ENCODE assay signal across 15 cellular contexts in genomic region chr18:80180778-80181564, GRCh38.
"Had no signal": no experiment of that assay in that cellular context is flagged by ENCODE, and none has a peak within 500 bp of the region (broad histone marks: within the 10 kb centered on the region; RNA-seq: fewer than 3 reads in every experiment).

No MANE protein-coding gene starts in this region.

- H3K27ac Mint-ChIP-seq: activated B cell treated with CpG ODN at 0.5 μM for 24 hours; activated CD4-positive, alpha-beta memory T cell treated with anti-CD3 and anti-CD28 coated beads for 36 hours; activated naive CD8-positive, alpha-beta T cell treated with anti-CD3 and anti-CD28 coated beads for 36 hours; immature natural killer cell; natural killer cell; stimulated activated effector memory CD8-positive, alpha-beta T cell treated with anti-CD3 and anti-CD28 coated beads, Interleukin-12 subunit alpha, Interleukin-12 subunit beta, amount 100 ng/mL, for 72 hours had no signal

- H3K36me3 ChIP-seq: neutrophil had no signal

- H3K4me3 ChIP-seq: coronary artery had no signal

- H3K4me3 Mint-ChIP-seq: activated B cell treated with CpG ODN at 0.5 μM for 24 hours; activated CD4-positive, alpha-beta memory T cell treated with anti-CD3 and anti-CD28 coated beads for 36 hours; activated naive CD8-positive, alpha-beta T cell treated with anti-CD3 and anti-CD28 coated beads for 36 hours; immature natural killer cell; natural killer cell; stimulated activated effector memory CD8-positive, alpha-beta T cell treated with anti-CD3 and anti-CD28 coated beads, Interleukin-12 subunit alpha, Interleukin-12 subunit beta, amount 100 ng/mL, for 72 hours had no signal

- H3K9me3 Mint-ChIP-seq: activated B cell treated with CpG ODN at 0.5 μM for 24 hours; activated CD4-positive, alpha-beta memory T cell treated with anti-CD3 and anti-CD28 coated beads for 36 hours; activated naive CD8-positive, alpha-beta T cell treated with anti-CD3 and anti-CD28 coated beads for 36 hours; natural killer cell; stimulated activated effector memory CD8-positive, alpha-beta T cell treated with anti-CD3 and anti-CD28 coated beads, Interleukin-12 subunit alpha, Interleukin-12 subunit beta, amount 100 ng/mL, for 72 hours had no signal

- ATAC-seq: natural killer cell; stimulated activated effector memory CD8-positive, alpha-beta T cell treated with anti-CD3 and anti-CD28 coated beads, Interleukin-12 subunit alpha, Interleukin-12 subunit beta, amount 100 ng/mL, for 72 hours had no signal

- DNase-seq: activated B cell treated with CpG ODN at 0.5 μM for 24 hours; activated CD4-positive, alpha-beta memory T cell treated with anti-CD3 and anti-CD28 coated beads for 36 hours; activated CD4-positive, alpha-beta T cell treated with anti-CD3 and anti-CD28 coated beads for 4 hours; activated naive CD4-positive, alpha-beta T cell; activated naive CD8-positive, alpha-beta T cell treated with anti-CD3 and anti-CD28 coated beads for 36 hours; activated T-cell treated with anti-CD3 and anti-CD28 coated beads for 4 hours; amygdala; central memory CD4-positive, alpha-beta T cell; immature natural killer cell; natural killer cell; stimulated activated CD4-positive, alpha-beta T cell treated with anti-CD3 and anti-CD28 coated beads, Interleukin-4, amount 100 ng/mL, for 24 hours had no signal

- H3K9me3 ChIP-seq: neutrophil had no signal

- H3K36me3 Mint-ChIP-seq: activated CD4-positive, alpha-beta memory T cell treated with anti-CD3 and anti-CD28 coated beads for 36 hours; activated naive CD8-positive, alpha-beta T cell treated with anti-CD3 and anti-CD28 coated beads for 36 hours; immature natural killer cell; natural killer cell had no signal

- H2AFZ ChIP-seq: parathyroid adenoma had no signal

- H3K4me1 Mint-ChIP-seq: activated B cell treated with CpG ODN at 0.5 μM for 24 hours had no signal

- H3K79me2 ChIP-seq: parathyroid adenoma had no signal

- H3K9ac ChIP-seq: parathyroid adenoma had no signal

- H3K27ac ChIP-seq: coronary artery, neutrophil, parathyroid adenoma had no signal
